In the genomic region with DNA sequence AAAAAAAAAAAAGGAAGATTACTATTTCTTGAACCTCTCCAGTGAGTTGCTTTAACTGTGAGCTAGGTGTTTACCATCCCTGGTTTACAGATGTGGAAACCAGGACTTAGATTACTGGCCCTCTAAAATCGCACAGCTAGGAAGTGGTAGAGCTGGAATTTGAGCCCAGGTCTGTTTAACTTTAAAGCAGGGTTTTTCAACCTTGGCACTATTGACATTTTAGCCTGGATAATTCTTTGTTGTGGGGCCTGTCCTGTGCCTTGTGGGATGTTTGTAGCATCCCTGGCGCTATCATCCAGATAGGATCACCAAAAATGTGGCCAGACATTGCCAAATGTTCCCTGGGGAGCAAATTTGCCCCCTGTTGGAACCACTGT, we compare ENCODE assay signal across 1 cellular context.
TF ChIP-seq lines count a peak whose summit lies in the region.

No MANE protein-coding gene starts in this region.

TF ChIP-seq in HepG2, 621 proteins besides CTCF, POLR2A, EP300 and RAD21 (continued from another document and continues in another):
- TF ChIP-seq ATF6 (CRISPR knock-in tag; conservative IDR thresholded peaks at IDR 0.05) (no peak), SP2 (CRISPR knock-in tag; IDR thresholded peaks at IDR 0.05) (no peak), ZNF3 (CRISPR knock-in tag; IDR thresholded peaks at IDR 0.05) (no peak), IKZF4 (CRISPR knock-in tag; IDR thresholded peaks at IDR 0.05; ENCODE audit: borderline replicate concordance, low read depth, not compliant biosample characterization) (no peak), MEIS1 (CRISPR knock-in tag; IDR thresholded peaks at IDR 0.05; ENCODE audit: borderline replicate concordance) (no peak), CBX5 (CRISPR knock-in tag; IDR thresholded peaks at IDR 0.05; ENCODE audit: borderline replicate concordance) (no peak), FOXK2 (IDR thresholded peaks at IDR 0.05) (peak; percentile 77), PCBP1 (IDR thresholded peaks at IDR 0.05; ENCODE audit: borderline replicate concordance, low read depth, low read length) (no peak), ZNF180 (CRISPR knock-in tag; IDR thresholded peaks at IDR 0.05; ENCODE audit: borderline replicate concordance, low read depth) (no peak), NR3C1 (CRISPR knock-in tag; IDR thresholded peaks at IDR 0.05) (no peak), ARID2 (CRISPR knock-in tag; IDR thresholded peaks at IDR 0.05; ENCODE audit: borderline replicate concordance) (no peak), TBP (CRISPR knock-in tag; IDR thresholded peaks at IDR 0.05) (no peak), FOXA3 (CRISPR knock-in tag; IDR thresholded peaks at IDR 0.05) (peak; percentile 78), FOXA1 (IDR thresholded peaks at IDR 0.05) (no peak), FOXA1 (CRISPR knock-in tag; IDR thresholded peaks at IDR 0.05) (peak; percentile 68), PITX1 (CRISPR knock-in tag; IDR thresholded peaks at IDR 0.05) (0 out of 2 replicates have a peak, but pooled peaks have one; percentile 63), ERF (CRISPR knock-in tag; IDR thresholded peaks at IDR 0.05) (no peak; the same call in none of the 2 replicates), ZNF550 (CRISPR knock-in tag; IDR thresholded peaks at IDR 0.05; ENCODE audit: borderline replicate concordance) (no peak), FUBP1 (CRISPR knock-in tag; IDR thresholded peaks at IDR 0.05; ENCODE audit: borderline replicate concordance) (no peak), PATZ1 (CRISPR knock-in tag; IDR thresholded peaks at IDR 0.05) (0 out of 2 replicates have a peak, but pooled peaks have one; percentile 17), SOX13 (IDR thresholded peaks at IDR 0.05) (no peak; the same call in none of the 2 replicates), SOX13 (CRISPR knock-in tag; conservative IDR thresholded peaks at IDR 0.05 in 1 of 2, IDR thresholded peaks at IDR 0.05 in 1 of 2) (peak in 1 of 2 experiments; percentile 69; a peak in 2 of 4 replicates), GTF2F1 (IDR thresholded peaks at IDR 0.05; ENCODE audit: low read length) (no peak), PAX8 (CRISPR knock-in tag; IDR thresholded peaks at IDR 0.05; ENCODE audit: borderline replicate concordance) (0 out of 2 replicates have a peak, but pooled peaks have one; percentile 22), SNAPC2 (CRISPR knock-in tag; IDR thresholded peaks at IDR 0.05) (0 out of 2 replicates have a peak, but pooled peaks have one; percentile 24), YEATS4 (CRISPR knock-in tag; IDR thresholded peaks at IDR 0.05; ENCODE audit: borderline replicate concordance) (peak; percentile 29; the same call in 1 of the 2 replicates), ZNF225 (CRISPR knock-in tag; IDR thresholded peaks at IDR 0.05) (no peak; the same call in 1 of the 2 replicates), SCMH1 (CRISPR knock-in tag; IDR thresholded peaks at IDR 0.05; ENCODE audit: borderline replicate concordance) (no peak), FOXK1 (CRISPR knock-in tag; IDR thresholded peaks at IDR 0.05; ENCODE audit: borderline replicate concordance, low read depth) (no peak), ZNF792 (CRISPR knock-in tag; IDR thresholded peaks at IDR 0.05) (0 out of 2 replicates have a peak, but pooled peaks have one; percentile 12), DBP (CRISPR knock-in tag; IDR thresholded peaks at IDR 0.05; ENCODE audit: not compliant biosample characterization) (no peak), ZNF282 (IDR thresholded peaks at IDR 0.05; ENCODE audit: partially characterized antibody) (no peak), ZNF83 (CRISPR knock-in tag; IDR thresholded peaks at IDR 0.05; ENCODE audit: borderline replicate concordance) (no peak), KDM5B (CRISPR knock-in tag; IDR thresholded peaks at IDR 0.05; ENCODE audit: borderline replicate concordance) (no peak), MATR3 (CRISPR knock-in tag; IDR thresholded peaks at IDR 0.05) (no peak), ZSCAN20 (CRISPR knock-in tag; IDR thresholded peaks at IDR 0.05; ENCODE audit: borderline replicate concordance) (peak; percentile 68; the same call in 1 of the 2 replicates), SYNCRIP (IDR thresholded peaks at IDR 0.05; ENCODE audit: insufficient read depth, low read depth, low read length) (no peak)
- TF ChIP-seq, protein P1, sequence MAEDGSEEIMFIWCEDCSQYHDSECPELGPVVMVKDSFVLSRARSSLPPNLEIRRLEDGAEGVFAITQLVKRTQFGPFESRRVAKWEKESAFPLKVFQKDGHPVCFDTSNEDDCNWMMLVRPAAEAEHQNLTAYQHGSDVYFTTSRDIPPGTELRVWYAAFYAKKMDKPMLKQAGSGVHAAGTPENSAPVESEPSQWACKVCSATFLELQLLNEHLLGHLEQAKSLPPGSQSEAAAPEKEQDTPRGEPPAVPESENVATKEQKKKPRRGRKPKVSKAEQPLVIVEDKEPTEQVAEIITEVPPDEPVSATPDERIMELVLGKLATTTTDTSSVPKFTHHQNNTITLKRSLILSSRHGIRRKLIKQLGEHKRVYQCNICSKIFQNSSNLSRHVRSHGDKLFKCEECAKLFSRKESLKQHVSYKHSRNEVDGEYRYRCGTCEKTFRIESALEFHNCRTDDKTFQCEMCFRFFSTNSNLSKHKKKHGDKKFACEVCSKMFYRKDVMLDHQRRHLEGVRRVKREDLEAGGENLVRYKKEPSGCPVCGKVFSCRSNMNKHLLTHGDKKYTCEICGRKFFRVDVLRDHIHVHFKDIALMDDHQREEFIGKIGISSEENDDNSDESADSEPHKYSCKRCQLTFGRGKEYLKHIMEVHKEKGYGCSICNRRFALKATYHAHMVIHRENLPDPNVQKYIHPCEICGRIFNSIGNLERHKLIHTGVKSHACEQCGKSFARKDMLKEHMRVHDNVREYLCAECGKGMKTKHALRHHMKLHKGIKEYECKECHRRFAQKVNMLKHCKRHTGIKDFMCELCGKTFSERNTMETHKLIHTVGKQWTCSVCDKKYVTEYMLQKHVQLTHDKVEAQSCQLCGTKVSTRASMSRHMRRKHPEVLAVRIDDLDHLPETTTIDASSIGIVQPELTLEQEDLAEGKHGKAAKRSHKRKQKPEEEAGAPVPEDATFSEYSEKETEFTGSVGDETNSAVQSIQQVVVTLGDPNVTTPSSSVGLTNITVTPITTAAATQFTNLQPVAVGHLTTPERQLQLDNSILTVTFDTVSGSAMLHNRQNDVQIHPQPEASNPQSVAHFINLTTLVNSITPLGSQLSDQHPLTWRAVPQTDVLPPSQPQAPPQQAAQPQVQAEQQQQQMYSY (CRISPR knock-in tag; IDR thresholded peaks at IDR 0.05) = no peak
- TF ChIP-seq, protein P2, sequence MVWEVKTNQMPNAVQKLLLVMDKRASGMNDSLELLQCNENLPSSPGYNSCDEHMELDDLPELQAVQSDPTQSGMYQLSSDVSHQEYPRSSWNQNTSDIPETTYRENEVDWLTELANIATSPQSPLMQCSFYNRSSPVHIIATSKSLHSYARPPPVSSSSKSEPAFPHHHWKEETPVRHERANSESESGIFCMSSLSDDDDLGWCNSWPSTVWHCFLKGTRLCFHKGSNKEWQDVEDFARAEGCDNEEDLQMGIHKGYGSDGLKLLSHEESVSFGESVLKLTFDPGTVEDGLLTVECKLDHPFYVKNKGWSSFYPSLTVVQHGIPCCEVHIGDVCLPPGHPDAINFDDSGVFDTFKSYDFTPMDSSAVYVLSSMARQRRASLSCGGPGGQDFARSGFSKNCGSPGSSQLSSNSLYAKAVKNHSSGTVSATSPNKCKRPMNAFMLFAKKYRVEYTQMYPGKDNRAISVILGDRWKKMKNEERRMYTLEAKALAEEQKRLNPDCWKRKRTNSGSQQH (CRISPR knock-in tag; IDR thresholded peaks at IDR 0.05; ENCODE audit: low read depth) = no peak; the same call in 1 of the 2 replicates
- TF ChIP-seq, protein P3, sequence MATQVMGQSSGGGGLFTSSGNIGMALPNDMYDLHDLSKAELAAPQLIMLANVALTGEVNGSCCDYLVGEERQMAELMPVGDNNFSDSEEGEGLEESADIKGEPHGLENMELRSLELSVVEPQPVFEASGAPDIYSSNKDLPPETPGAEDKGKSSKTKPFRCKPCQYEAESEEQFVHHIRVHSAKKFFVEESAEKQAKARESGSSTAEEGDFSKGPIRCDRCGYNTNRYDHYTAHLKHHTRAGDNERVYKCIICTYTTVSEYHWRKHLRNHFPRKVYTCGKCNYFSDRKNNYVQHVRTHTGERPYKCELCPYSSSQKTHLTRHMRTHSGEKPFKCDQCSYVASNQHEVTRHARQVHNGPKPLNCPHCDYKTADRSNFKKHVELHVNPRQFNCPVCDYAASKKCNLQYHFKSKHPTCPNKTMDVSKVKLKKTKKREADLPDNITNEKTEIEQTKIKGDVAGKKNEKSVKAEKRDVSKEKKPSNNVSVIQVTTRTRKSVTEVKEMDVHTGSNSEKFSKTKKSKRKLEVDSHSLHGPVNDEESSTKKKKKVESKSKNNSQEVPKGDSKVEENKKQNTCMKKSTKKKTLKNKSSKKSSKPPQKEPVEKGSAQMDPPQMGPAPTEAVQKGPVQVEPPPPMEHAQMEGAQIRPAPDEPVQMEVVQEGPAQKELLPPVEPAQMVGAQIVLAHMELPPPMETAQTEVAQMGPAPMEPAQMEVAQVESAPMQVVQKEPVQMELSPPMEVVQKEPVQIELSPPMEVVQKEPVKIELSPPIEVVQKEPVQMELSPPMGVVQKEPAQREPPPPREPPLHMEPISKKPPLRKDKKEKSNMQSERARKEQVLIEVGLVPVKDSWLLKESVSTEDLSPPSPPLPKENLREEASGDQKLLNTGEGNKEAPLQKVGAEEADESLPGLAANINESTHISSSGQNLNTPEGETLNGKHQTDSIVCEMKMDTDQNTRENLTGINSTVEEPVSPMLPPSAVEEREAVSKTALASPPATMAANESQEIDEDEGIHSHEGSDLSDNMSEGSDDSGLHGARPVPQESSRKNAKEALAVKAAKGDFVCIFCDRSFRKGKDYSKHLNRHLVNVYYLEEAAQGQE (IDR thresholded peaks at IDR 0.05; ENCODE audit: borderline replicate concordance in 1 of 2, low read depth in 1 of 2, low read length in 2 of 2) = no peak
- TF ChIP-seq, protein P4, sequence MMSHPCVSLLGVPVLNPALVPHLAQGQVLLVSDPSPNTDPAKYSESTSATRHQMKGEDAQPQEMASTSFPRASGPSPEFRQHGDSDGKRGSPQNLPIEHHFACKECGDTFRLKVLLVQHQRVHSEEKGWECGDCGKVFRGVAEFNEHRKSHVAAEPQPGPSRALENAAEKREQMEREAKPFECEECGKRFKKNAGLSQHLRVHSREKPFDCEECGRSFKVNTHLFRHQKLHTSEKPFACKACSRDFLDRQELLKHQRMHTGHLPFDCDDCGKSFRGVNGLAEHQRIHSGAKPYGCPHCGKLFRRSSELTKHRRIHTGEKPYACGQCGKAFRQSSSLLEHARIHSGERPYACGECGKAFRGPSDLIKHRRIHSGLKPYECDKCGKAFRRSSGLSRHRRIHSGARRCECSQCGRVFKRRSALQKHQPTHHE (CRISPR knock-in tag; IDR thresholded peaks at IDR 0.05; ENCODE audit: borderline replicate concordance) = no peak
- TF ChIP-seq, protein P5, sequence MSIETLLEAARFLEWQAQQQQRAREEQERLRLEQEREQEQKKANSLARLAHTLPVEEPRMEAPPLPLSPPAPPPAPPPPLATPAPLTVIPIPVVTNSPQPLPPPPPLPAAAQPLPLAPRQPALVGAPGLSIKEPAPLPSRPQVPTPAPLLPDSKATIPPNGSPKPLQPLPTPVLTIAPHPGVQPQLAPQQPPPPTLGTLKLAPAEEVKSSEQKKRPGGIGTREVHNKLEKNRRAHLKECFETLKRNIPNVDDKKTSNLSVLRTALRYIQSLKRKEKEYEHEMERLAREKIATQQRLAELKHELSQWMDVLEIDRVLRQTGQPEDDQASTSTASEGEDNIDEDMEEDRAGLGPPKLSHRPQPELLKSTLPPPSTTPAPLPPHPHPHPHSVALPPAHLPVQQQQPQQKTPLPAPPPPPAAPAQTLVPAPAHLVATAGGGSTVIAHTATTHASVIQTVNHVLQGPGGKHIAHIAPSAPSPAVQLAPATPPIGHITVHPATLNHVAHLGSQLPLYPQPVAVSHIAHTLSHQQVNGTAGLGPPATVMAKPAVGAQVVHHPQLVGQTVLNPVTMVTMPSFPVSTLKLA (IDR thresholded peaks at IDR 0.05) = no peak
